Comparison of ENCODE assay signal across 12 cellular contexts in genomic region chr9:91577540-91577939, GRCh38.
"Had no signal": no experiment of that assay in that cellular context is flagged by ENCODE, and none has a peak within 500 bp of the region (broad histone marks: within the 10 kb centered on the region; RNA-seq: fewer than 3 reads in every experiment).

No MANE protein-coding gene starts in this region.

- H3K4me1 ChIP-seq: foreskin keratinocyte had no signal

- H3K27me3 ChIP-seq: brain microvascular endothelial cell had no signal

- DNase-seq: activated B cell treated with CpG ODN at 0.5 μM for 24 hours; activated CD4-positive, alpha-beta T cell treated with anti-CD3 and anti-CD28 coated beads, Interleukin-2, amount 50 U/mL, for 1 hour; amniotic stem cell; brain microvascular endothelial cell; dorsolateral prefrontal cortex; foreskin keratinocyte; left colon; mammary epithelial cell; mucosa of descending colon; natural killer cell; stimulated activated CD4-positive, alpha-beta T cell treated with anti-CD3 and anti-CD28 coated beads, Interleukin-4, amount 100 ng/mL, for 1 hour had no signal

- H3K27ac ChIP-seq: brain microvascular endothelial cell, dorsolateral prefrontal cortex, foreskin keratinocyte, thoracic aorta had no signal

- H3K9me3 ChIP-seq: mucosa of descending colon, thoracic aorta had no signal

- H3K4me3 ChIP-seq: dorsolateral prefrontal cortex, mucosa of descending colon, thoracic aorta had no signal

- H3K36me3 ChIP-seq: brain microvascular endothelial cell, thoracic aorta had no signal

- ATAC-seq: foreskin keratinocyte, left colon, mucosa of descending colon, natural killer cell had no signal
